ENCODE assay signal across 17 cellular contexts in the genomic region with DNA sequence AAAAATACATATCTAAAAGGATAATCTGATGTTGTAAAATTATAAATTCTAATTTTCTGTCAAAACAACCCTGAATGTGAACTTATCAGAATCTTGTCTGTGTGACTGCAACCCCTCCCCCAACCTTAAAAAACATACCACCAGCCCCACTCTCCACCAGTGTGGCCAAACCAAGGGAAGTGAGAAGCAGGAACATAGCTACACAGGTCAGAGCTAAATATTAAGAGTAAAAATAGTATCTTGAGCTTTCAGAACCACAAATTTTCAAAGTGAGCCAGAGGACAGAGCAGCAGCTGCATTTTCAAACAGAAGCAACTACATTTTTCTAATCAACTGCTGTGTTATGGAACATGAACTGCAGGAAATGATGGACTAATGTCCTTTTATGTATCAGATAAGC.
"Had no signal": no experiment of that assay in that cellular context is flagged by ENCODE, and none has a peak within 500 bp of the region (broad histone marks: within the 10 kb centered on the region; RNA-seq: fewer than 3 reads in every experiment).

No MANE protein-coding gene starts in this region.

- H3K27ac ChIP-seq: heart left ventricle, right lobe of liver, skin epidermis, thyroid gland, upper lobe of right lung had no signal

- H3K4me1 ChIP-seq: heart left ventricle, right lobe of liver, thyroid gland, upper lobe of right lung had no signal

- DNase-seq: activated CD4-positive, alpha-beta T cell treated with anti-CD3 and anti-CD28 coated beads for 48 hours; activated CD8-positive, alpha-beta memory T cell treated with anti-CD3 and anti-CD28 coated beads, Interleukin-2, amount 10 ng/mL, durations not matched to agents 7 days and 5 days; activated CD8-positive, alpha-beta T cell treated with anti-CD3 and anti-CD28 coated beads for 36 hours; activated gamma-delta T cell treated with Interleukin-2 at 50 U/mL for 16 hours; aorta; effector CD4-positive, alpha-beta T cell; heart left ventricle; left colon; right lobe of liver; stimulated activated CD4-positive, alpha-beta T cell treated with anti-CD3 and anti-CD28 coated beads, Interleukin-1b, Interleukin-23, amount 100 ng/mL, for 48 hours; substantia nigra; thyroid gland; upper lobe of right lung had no signal

- ATAC-seq: activated CD8-positive, alpha-beta memory T cell treated with anti-CD3 and anti-CD28 coated beads, Interleukin-2, amount 10 ng/mL, durations not matched to agents 7 days and 5 days; activated CD8-positive, alpha-beta T cell treated with anti-CD3 and anti-CD28 coated beads for 36 hours; activated naive CD4-positive, alpha-beta T cell treated with anti-CD3 and anti-CD28 coated beads, Interleukin-2, amount 50 U/mL, for 72 hours; heart left ventricle; left colon; right lobe of liver; upper lobe of right lung had no signal

- H3K4me3 ChIP-seq: heart left ventricle, right lobe of liver, skin epidermis, thyroid gland, upper lobe of right lung had no signal

- H3K27me3 ChIP-seq: heart left ventricle, right lobe of liver, thyroid gland, upper lobe of right lung had no signal

- FAIRE-seq: endometrium, keratinocyte had no signal

- H3K36me3 ChIP-seq: heart left ventricle, right lobe of liver, thyroid gland, upper lobe of right lung had no signal

- H3K9me3 ChIP-seq: thyroid gland had no signal
